Comparison of ENCODE assay signal across 1 cellular context in the genomic region with DNA sequence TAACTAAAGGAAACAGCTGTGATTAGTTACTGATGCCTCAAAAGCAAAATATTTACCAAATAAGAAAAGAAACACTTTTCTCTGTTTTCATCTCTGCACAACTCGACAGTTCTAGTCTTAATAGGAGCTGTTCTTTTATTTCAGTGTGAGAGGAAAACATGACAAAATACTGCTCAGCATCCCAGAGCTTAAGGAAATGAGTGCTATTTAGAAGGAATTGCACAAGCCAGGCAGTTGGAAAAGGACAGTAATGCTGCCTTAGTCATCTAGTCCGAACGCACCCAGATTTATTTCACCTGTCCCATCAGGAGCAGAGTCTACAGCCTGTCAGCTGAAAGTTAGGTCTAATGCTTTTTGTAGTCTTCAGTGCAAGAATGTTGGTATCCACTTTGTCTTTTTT.
TF ChIP-seq lines count a peak whose summit lies in the region.

No MANE protein-coding gene starts in this region.

TF ChIP-seq in GM23338, 12 proteins besides CTCF, POLR2A, EP300 and RAD21 (continued from another document):
- TF ChIP-seq, protein P1, sequence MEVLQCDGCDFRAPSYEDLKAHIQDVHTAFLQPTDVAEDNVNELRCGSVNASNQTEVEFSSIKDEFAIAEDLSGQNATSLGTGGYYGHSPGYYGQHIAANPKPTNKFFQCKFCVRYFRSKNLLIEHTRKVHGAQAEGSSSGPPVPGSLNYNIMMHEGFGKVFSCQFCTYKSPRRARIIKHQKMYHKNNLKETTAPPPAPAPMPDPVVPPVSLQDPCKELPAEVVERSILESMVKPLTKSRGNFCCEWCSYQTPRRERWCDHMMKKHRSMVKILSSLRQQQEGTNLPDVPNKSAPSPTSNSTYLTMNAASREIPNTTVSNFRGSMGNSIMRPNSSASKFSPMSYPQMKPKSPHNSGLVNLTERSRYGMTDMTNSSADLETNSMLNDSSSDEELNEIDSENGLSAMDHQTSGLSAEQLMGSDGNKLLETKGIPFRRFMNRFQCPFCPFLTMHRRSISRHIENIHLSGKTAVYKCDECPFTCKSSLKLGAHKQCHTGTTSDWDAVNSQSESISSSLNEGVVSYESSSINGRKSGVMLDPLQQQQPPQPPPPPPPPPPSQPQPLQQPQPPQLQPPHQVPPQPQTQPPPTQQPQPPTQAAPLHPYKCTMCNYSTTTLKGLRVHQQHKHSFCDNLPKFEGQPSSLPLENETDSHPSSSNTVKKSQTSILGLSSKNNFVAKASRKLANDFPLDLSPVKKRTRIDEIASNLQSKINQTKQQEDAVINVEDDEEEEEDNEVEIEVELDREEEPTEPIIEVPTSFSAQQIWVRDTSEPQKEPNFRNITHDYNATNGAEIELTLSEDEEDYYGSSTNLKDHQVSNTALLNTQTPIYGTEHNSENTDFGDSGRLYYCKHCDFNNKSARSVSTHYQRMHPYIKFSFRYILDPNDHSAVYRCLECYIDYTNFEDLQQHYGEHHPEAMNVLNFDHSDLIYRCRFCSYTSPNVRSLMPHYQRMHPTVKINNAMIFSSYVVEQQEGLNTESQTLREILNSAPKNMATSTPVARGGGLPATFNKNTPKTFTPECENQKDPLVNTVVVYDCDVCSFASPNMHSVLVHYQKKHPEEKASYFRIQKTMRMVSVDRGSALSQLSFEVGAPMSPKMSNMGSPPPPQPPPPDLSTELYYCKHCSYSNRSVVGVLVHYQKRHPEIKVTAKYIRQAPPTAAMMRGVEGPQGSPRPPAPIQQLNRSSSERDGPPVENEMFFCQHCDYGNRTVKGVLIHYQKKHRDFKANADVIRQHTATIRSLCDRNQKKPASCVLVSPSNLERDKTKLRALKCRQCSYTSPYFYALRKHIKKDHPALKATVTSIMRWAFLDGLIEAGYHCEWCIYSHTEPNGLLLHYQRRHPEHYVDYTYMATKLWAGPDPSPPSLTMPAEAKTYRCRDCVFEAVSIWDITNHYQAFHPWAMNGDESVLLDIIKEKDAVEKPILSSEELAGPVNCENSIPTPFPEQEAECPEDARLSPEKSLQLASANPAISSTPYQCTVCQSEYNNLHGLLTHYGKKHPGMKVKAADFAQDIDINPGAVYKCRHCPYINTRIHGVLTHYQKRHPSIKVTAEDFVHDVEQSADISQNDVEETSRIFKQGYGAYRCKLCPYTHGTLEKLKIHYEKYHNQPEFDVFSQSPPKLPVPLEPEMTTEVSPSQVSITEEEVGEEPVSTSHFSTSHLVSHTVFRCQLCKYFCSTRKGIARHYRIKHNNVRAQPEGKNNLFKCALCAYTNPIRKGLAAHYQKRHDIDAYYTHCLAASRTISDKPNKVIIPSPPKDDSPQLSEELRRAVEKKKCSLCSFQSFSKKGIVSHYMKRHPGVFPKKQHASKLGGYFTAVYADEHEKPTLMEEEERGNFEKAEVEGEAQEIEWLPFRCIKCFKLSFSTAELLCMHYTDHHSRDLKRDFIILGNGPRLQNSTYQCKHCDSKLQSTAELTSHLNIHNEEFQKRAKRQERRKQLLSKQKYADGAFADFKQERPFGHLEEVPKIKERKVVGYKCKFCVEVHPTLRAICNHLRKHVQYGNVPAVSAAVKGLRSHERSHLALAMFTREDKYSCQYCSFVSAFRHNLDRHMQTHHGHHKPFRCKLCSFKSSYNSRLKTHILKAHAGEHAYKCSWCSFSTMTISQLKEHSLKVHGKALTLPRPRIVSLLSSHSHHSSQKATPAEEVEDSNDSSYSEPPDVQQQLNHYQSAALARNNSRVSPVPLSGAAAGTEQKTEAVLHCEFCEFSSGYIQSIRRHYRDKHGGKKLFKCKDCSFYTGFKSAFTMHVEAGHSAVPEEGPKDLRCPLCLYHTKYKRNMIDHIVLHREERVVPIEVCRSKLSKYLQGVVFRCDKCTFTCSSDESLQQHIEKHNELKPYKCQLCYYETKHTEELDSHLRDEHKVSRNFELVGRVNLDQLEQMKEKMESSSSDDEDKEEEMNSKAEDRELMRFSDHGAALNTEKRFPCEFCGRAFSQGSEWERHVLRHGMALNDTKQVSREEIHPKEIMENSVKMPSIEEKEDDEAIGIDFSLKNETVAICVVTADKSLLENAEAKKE (CRISPR knock-in tag; IDR thresholded peaks at IDR 0.05) = no peak
- no peak for TF ChIP-seq EZH2 (IDR thresholded peaks at IDR 0.05; ENCODE audit: low read depth, unreplicated experiment)
- TF ChIP-seq, protein P2, sequence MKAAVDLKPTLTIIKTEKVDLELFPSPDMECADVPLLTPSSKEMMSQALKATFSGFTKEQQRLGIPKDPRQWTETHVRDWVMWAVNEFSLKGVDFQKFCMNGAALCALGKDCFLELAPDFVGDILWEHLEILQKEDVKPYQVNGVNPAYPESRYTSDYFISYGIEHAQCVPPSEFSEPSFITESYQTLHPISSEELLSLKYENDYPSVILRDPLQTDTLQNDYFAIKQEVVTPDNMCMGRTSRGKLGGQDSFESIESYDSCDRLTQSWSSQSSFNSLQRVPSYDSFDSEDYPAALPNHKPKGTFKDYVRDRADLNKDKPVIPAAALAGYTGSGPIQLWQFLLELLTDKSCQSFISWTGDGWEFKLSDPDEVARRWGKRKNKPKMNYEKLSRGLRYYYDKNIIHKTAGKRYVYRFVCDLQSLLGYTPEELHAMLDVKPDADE (IDR thresholded peaks at IDR 0.05) = no peak
- TF ChIP-seq, protein P3, sequence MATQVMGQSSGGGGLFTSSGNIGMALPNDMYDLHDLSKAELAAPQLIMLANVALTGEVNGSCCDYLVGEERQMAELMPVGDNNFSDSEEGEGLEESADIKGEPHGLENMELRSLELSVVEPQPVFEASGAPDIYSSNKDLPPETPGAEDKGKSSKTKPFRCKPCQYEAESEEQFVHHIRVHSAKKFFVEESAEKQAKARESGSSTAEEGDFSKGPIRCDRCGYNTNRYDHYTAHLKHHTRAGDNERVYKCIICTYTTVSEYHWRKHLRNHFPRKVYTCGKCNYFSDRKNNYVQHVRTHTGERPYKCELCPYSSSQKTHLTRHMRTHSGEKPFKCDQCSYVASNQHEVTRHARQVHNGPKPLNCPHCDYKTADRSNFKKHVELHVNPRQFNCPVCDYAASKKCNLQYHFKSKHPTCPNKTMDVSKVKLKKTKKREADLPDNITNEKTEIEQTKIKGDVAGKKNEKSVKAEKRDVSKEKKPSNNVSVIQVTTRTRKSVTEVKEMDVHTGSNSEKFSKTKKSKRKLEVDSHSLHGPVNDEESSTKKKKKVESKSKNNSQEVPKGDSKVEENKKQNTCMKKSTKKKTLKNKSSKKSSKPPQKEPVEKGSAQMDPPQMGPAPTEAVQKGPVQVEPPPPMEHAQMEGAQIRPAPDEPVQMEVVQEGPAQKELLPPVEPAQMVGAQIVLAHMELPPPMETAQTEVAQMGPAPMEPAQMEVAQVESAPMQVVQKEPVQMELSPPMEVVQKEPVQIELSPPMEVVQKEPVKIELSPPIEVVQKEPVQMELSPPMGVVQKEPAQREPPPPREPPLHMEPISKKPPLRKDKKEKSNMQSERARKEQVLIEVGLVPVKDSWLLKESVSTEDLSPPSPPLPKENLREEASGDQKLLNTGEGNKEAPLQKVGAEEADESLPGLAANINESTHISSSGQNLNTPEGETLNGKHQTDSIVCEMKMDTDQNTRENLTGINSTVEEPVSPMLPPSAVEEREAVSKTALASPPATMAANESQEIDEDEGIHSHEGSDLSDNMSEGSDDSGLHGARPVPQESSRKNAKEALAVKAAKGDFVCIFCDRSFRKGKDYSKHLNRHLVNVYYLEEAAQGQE (IDR thresholded peaks at IDR 0.05; ENCODE audit: unreplicated experiment) = no peak
- TF ChIP-seq CREB1 (CRISPR knock-in tag; IDR thresholded peaks at IDR 0.05; ENCODE audit: low read depth) = no peak
- TF ChIP-seq POLR2AphosphoS5 (IDR thresholded peaks at IDR 0.05; ENCODE audit: low read depth) = no peak
- no peak for TF ChIP-seq JUNB (IDR thresholded peaks at IDR 0.05; ENCODE audit: unreplicated experiment)
